8 cellular contexts compared by ENCODE assay signal in the genomic region with DNA sequence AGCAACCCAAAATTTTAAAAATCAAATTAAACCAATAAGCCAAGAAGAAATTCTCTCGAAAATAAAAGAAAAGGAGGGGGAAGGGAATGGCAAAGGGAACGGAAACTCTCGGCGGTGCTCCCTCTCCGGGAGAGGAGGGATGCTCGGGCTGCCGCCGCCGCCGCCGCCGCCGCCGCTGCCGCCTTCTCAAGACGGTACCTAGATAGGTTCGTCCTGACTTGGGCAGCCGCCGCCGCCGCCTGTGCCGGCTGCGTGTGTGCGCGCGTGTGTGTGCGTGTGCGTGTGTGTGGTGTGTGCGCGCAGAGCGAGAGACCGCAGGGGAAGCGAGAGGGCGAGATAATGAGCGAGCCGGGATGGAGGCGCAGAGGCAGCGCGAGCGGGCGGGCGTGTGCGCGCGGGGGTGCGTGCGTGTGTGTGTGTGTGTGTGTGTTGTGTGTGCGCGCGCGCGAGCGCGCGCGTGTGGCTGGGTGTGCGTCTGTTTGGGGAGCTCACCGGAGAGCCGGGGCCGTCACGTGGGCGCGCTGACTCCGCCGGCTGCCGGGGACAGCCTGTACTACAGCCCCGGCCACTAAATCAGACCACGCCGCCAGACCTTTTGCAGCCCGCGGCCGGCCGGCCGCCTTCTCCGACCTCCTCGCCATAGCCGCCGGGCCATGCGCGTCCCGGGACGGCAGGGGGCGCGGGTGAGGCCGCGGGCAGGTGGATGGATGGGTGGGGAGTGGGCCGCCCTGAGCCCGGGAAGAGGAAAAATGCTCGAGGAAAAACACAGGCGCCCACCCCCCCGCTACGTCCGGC.
A peak's percentile ranks its signal among the peaks of the same experiment; 100 is the strongest.
DNase-seq lines count a peak whose midpoint lies in the region; ATAC-seq, FAIRE-seq and TF ChIP-seq lines count a peak whose summit lies in the region.

No MANE protein-coding gene starts in this region.

- no peak for TF ChIP-seq POLR2A in A549 (IDR thresholded peaks at IDR 0.05; ENCODE audit: low read length)

- TF ChIP-seq CTCF in A549 (IDR thresholded peaks at IDR 0.05) (peak; percentile 53), left lung (IDR thresholded peaks at IDR 0.05) (peak; percentile 30 to 59)

- FAIRE-seq in A549 (lab: Jason Lieb, UNC) = no peak

- no peaks in the 10 kb centered on the region for H3K36me3 ChIP-seq in left lung

- ATAC-seq in A549 (peak; percentile 84 to 94), GM18517 (IDR thresholded peaks at IDR 0.05; ENCODE audit: unreplicated experiment) (peak; percentile 47), HG03097 (IDR thresholded peaks at IDR 0.05; ENCODE audit: low FRiP score, unreplicated experiment) (peak; percentile 58), left lung (peak; percentile 84)

- TF ChIP-seq RAD21 in A549 (conservative IDR thresholded peaks at IDR 0.05 in 1 of 2, IDR thresholded peaks at IDR 0.05 in 1 of 2) = peak in 1 of 2 experiments; percentile 21; a peak in 1 of 5 replicates

- no peak for TF ChIP-seq EP300 in A549 (IDR thresholded peaks at IDR 0.05)

- peak; percentile 71 to 82 for DNase-seq in A549 (ENCODE audit: low read depth in 1 of 2, low spot score in 1 of 2)
- peak; percentile 61 for DNase-seq in NCI-H226
- peak; percentile 67 for DNase-seq in activated CD4-positive, alpha-beta T cell treated with anti-CD3 and anti-CD28 coated beads for 48 hours
- DNase-seq in dermis blood vessel endothelial cell = peak; percentile 79
- DNase-seq in left lung = peak; percentile 78 to 89
- DNase-seq in stimulated activated CD4-positive, alpha-beta T cell treated with anti-CD3 and anti-CD28 coated beads, Interleukin-1b, Interleukin-23, amount 100 ng/mL, for 48 hours = peak; percentile 50

- H3K9me3 ChIP-seq in A549 (no peaks in the 10 kb centered on the region), left lung (no peaks in the 10 kb centered on the region)

- H3K27me3 ChIP-seq in left lung = peaks cover 23 to 82% of the 10 kb centered on the region in 2 donors

- H3K4me1 ChIP-seq in A549 = peaks cover 3% of the 10 kb centered on the region; the same call in 1 of the 3 replicates
- H3K4me1 ChIP-seq in left lung = peaks cover 8 to 32% of the 10 kb centered on the region in 2 donors

- intact Hi-C loops in left lung (cut with DNase I) = loop anchor here in 1 of 2 donors (10.0 kb wide), 1 partner anchor 512 kb away; no protein-coding TSS in a partner anchor

- CTCF ChIA-PET in A549 (lab: Yijun Ruan, JAX) = interaction anchor here (0.6 to 1.0 kb wide), 4 partner anchors 27 to 61 kb away, joined by 3 to 4 read pairs (median 3); no protein-coding TSS in a partner anchor

- H3K4me3 ChIP-seq in A549 (peak overlapping the region; percentile 63), left lung (peak overlapping the region; percentile 51)

- POLR2A ChIA-PET in A549 (lab: Yijun Ruan, JAX) = interaction anchor here (0.6 to 1.0 kb wide), 2 partner anchors 79 to 414 kb away, joined by 3 read pairs; no protein-coding TSS in a partner anchor

- under 1% methylated on average over 48 of the region's 93 CpGs for WGBS in A549 (ENCODE audit: missing lambda C conversion rate)

- H3K27ac ChIP-seq in A549 (peak overlapping the region; percentile 66 to 75; a peak in 5 of 6 replicates), left lung (peak overlapping the region; percentile 13 to 28)

- H3K4me2 ChIP-seq in A549 = peak overlapping the region; percentile 99

TF ChIP-seq in A549, 52 proteins besides CTCF, POLR2A, EP300 and RAD21:
- TF ChIP-seq, protein P1, sequence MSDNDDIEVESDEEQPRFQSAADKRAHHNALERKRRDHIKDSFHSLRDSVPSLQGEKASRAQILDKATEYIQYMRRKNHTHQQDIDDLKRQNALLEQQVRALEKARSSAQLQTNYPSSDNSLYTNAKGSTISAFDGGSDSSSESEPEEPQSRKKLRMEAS (IDR thresholded peaks at IDR 0.05) = peak; percentile 67
- TF ChIP-seq GATA3 (IDR thresholded peaks at IDR 0.05; ENCODE audit: borderline replicate concordance) = peak; percentile 30; the same call in 1 of the 2 replicates
- TF ChIP-seq, protein P2, sequence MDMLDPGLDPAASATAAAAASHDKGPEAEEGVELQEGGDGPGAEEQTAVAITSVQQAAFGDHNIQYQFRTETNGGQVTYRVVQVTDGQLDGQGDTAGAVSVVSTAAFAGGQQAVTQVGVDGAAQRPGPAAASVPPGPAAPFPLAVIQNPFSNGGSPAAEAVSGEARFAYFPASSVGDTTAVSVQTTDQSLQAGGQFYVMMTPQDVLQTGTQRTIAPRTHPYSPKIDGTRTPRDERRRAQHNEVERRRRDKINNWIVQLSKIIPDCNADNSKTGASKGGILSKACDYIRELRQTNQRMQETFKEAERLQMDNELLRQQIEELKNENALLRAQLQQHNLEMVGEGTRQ (IDR thresholded peaks at IDR 0.05) = peak; percentile 76
- TF ChIP-seq HDAC2 (IDR thresholded peaks at IDR 0.05) = 0 out of 2 replicates have a peak, but pooled peaks have one; percentile 29
- peak; percentile 31; the same call in 1 of the 3 replicates for TF ChIP-seq SMC3 (IDR thresholded peaks at IDR 0.05)
- TF ChIP-seq ZC3H11A (IDR thresholded peaks at IDR 0.05) = no peak

Comparison
In these comparisons a context has a peak if more than half of its experiments do, and no peak if none do; other contexts are left out.
1. Peak in every context shown above with its lines: DNase-seq, ATAC-seq, H3K4me3 ChIP-seq and H3K27ac ChIP-seq.